ENCODE assay signal across 9 cellular contexts in genomic region chr7:23654508-23654907, GRCh38. TPM values are rescaled to one million over a fixed set of nuclear protein-coding genes. Genes with fewer than 3 reads are reported as not detected.
DNase-seq lines count a peak whose midpoint lies in the region; ATAC-seq and TF ChIP-seq lines count a peak whose summit lies in the region.
"Had no signal": no experiment of that assay in that cellular context is flagged by ENCODE, and none has a peak within 500 bp of the region (broad histone marks: within the 10 kb centered on the region; RNA-seq: fewer than 3 reads in every experiment).

No MANE protein-coding gene starts in this region.

- H4K20me1 ChIP-seq in neural cell (ENCODE audit: insufficient read depth) = no peaks in the 10 kb centered on the region

- DNase-seq in G401 (ENCODE audit: low spot score) (peak; percentile 17), LHCN-M2 (ENCODE audit: low read depth) (peak; percentile 37), cardiac fibroblast (ENCODE audit: low read depth in 2 of 2) (peak; percentile 5 to 47), NCI-H2107 (lab: John Stamatoyannopoulos, UW) (no peak)
- DNase-seq: ovary had no signal

- ATAC-seq in GM19397 (IDR thresholded peaks at IDR 0.05; ENCODE audit: unreplicated experiment) (no peak), HG03097 (IDR thresholded peaks at IDR 0.05; ENCODE audit: low FRiP score, unreplicated experiment) (no peak), HG03521 (IDR thresholded peaks at IDR 0.05; ENCODE audit: unreplicated experiment) (no peak)

- no peak for TF ChIP-seq EP300 in neural cell (conservative IDR thresholded peaks at IDR 0.05; ENCODE audit: poor library complexity, severe bottlenecking)

- H3K36me3 ChIP-seq in neural cell (ENCODE audit: insufficient read depth, low read length) = no peaks in the 10 kb centered on the region
- H3K36me3 ChIP-seq: ovary had no signal

- no peaks in the 10 kb centered on the region for H3K79me2 ChIP-seq in neural cell (replicated peaks; ENCODE audit: insufficient read depth, low read length)

- no peaks in the 10 kb centered on the region for H3K9me2 ChIP-seq in neural cell (ENCODE audit: insufficient read depth, low read length)

- TF ChIP-seq CTCF in cardiac fibroblast (IDR thresholded peaks at IDR 0.05; ENCODE audit: low read depth, low read length) (peak; percentile 42), neural cell (IDR thresholded peaks at IDR 0.05; ENCODE audit: poor library complexity, severe bottlenecking) (peak; percentile 33)

- H2AFZ ChIP-seq in neural cell (ENCODE audit: low read depth, low read length) = no peak overlapping the region

- no peak for TF ChIP-seq RAD21 in neural cell (conservative IDR thresholded peaks at IDR 0.05)

- H3K9me3 ChIP-seq in neural cell (ENCODE audit: low read length) = peaks cover 4% of the 10 kb centered on the region
- H3K9me3 ChIP-seq: ovary had no signal

- no peaks in the 10 kb centered on the region for H3F3A ChIP-seq in neural cell (ENCODE audit: insufficient read depth, low read length, poor library complexity, severe bottlenecking)

- no peaks in the 10 kb centered on the region for H3K27me3 ChIP-seq in neural cell (ENCODE audit: insufficient read depth, low read depth, low read length)
- H3K27me3 ChIP-seq: ovary had no signal

- H3K4me3 ChIP-seq in cardiac fibroblast (replicated peaks in 1 of 2; ENCODE audit: low read depth in 2 of 2, low read length in 2 of 2) (no peak overlapping the region), neural cell (ENCODE audit: low read length) (no peak overlapping the region)
- H3K4me3 ChIP-seq: ovary had no signal

- in situ Hi-C loops in G401 (cut with HindIII; ENCODE audit: low sequenced_read_pairs) = no loop called here

- no peak overlapping the region for H3K9ac ChIP-seq in neural cell (ENCODE audit: low read length)

- H3K4me2 ChIP-seq in neural cell (ENCODE audit: low read length) = no peak overlapping the region

- H3K27ac ChIP-seq in neural cell (ENCODE audit: low read length) = no peak overlapping the region
- H3K27ac ChIP-seq: ovary had no signal

TF ChIP-seq in neural cell, 6 proteins besides CTCF, POLR2A, EP300 and RAD21:
- no peak for TF ChIP-seq MXI1 (conservative IDR thresholded peaks at IDR 0.05; ENCODE audit: poor library complexity, severe bottlenecking)
- TF ChIP-seq EZH2 (IDR thresholded peaks at IDR 0.05; ENCODE audit: borderline replicate concordance, insufficient read depth, low read length, poor library complexity, severe bottlenecking) = no peak
- TF ChIP-seq POLR2AphosphoS5 (IDR thresholded peaks at IDR 0.05) = no peak
- no peak for TF ChIP-seq SMC3 (conservative IDR thresholded peaks at IDR 0.05; ENCODE audit: poor library complexity)
- TF ChIP-seq REST (IDR thresholded peaks at IDR 0.05; ENCODE audit: borderline replicate concordance) = no peak
- no peak for TF ChIP-seq TAF1 (IDR thresholded peaks at IDR 0.05; ENCODE audit: low read depth)

RNA-seq across cellular contexts. Expression of gene FAM221A, which starts 25.5 kb away (rescaled TPM):
- total RNA-seq in G401 (2014; rRNA removed; shearing (Covaris generic)) = 2.2 and 3.5 TPM in 2 replicates
- total RNA-seq in LHCN-M2 (2014; rRNA removed) = 1.5 and 2.6 TPM in 2 replicates
- polyA plus RNA-seq in LHCN-M2 (2012) = 0.35 TPM
- 11.3 and 17.7 TPM in 2 replicates for polyA plus RNA-seq in neural cell
- polyA minus RNA-seq in neural cell = 6.6 and 8.3 TPM in 2 replicates

RNA-seq across cellular contexts. Expression of gene STK31, which starts 55.5 kb away (rescaled TPM):
- total RNA-seq in G401 (2014; rRNA removed; shearing (Covaris generic)) = 0.17 TPM in 1 of 2 replicates, not detected in the other
- not detected in 2 replicates for total RNA-seq in LHCN-M2 (2014; rRNA removed)
- not detected for polyA plus RNA-seq in LHCN-M2 (2012)
- polyA plus RNA-seq in neural cell = 0.76 and 1.4 TPM in 2 replicates
- 0.97 and 2.0 TPM in 2 replicates for polyA minus RNA-seq in neural cell

RNA-seq across cellular contexts. Expression of gene CCDC126, which starts 57.3 kb away (rescaled TPM):
- total RNA-seq in G401 (2014; rRNA removed; shearing (Covaris generic)) = 3.3 and 6.5 TPM in 2 replicates
- 8.1 and 12.6 TPM in 2 replicates for total RNA-seq in LHCN-M2 (2014; rRNA removed)
- 4.3 TPM for polyA plus RNA-seq in LHCN-M2 (2012)
- polyA plus RNA-seq in neural cell = 21.1 and 28.0 TPM in 2 replicates
- polyA minus RNA-seq in neural cell = 49.7 and 59.6 TPM in 2 replicates
